22 cellular contexts compared by ENCODE assay signal in the genomic region with DNA sequence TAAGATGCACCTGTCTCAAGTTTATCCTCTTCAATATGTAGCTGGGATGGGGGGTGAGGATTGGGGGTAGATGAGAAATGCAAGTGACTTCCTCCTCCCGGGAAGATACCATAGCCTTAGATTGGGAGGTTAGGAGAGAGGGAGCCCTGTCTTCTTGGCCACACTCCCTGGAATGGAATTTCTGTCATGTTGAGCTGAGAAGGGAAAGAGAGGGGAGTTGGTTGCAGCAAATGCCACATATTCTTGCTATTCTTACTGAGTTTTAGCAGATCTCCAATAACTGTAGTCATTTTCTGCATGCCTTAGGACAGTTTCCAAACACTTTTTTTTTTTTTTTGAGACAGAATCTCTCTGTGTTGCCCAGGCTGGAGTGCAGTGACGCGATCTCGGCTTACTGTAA.
"Had no signal": no experiment of that assay in that cellular context is flagged by ENCODE, and none has a peak within 500 bp of the region (broad histone marks: within the 10 kb centered on the region; RNA-seq: fewer than 3 reads in every experiment).

No MANE protein-coding gene starts in this region.

- H3K4me1 ChIP-seq: foreskin keratinocyte, psoas muscle, right lobe of liver, stomach, transverse colon had no signal

- FAIRE-seq: colon, urothelium cell line had no signal

- H3K9me3 Mint-ChIP-seq: effector memory CD8-positive, alpha-beta T cell; natural killer cell had no signal

- H3K27ac Mint-ChIP-seq: dendritic cell treated with granulocyte-macrophage colony-stimulating factor and Interleukin-4, amounts not matched to agents 40 ng/mL and 50 ng/mL, for 4 days; effector memory CD8-positive, alpha-beta T cell; natural killer cell had no signal

- DNase-seq: cerebellar nuclear complex; effector memory CD8-positive, alpha-beta T cell; foreskin keratinocyte; left colon; mammary epithelial cell; mucosa of descending colon; natural killer cell; nucleus accumbens; ovary; psoas muscle; retina; right lobe of liver; stimulated activated CD4-positive, alpha-beta T cell treated with anti-CD3 and anti-CD28 coated beads, Interleukin-2, amount 100 ng/mL, for 24 hours; stimulated activated naive CD4-positive, alpha-beta T cell; stomach; substantia nigra; transverse colon had no signal

- H3K36me3 ChIP-seq: ovary, right lobe of liver, thoracic aorta, transverse colon had no signal

- H3K9me3 ChIP-seq: mucosa of descending colon, ovary, psoas muscle, right lobe of liver, stomach, thoracic aorta, transverse colon had no signal

- H3K4me1 Mint-ChIP-seq: natural killer cell, neural crest cell had no signal

- H3K4me3 ChIP-seq: mucosa of descending colon, ovary, psoas muscle, right lobe of liver, stomach, thoracic aorta, transverse colon had no signal

- H3K4me3 Mint-ChIP-seq: dendritic cell treated with granulocyte-macrophage colony-stimulating factor and Interleukin-4, amounts not matched to agents 40 ng/mL and 50 ng/mL, for 4 days; effector memory CD8-positive, alpha-beta T cell; natural killer cell; neural crest cell had no signal

- H3K27ac ChIP-seq: foreskin keratinocyte, ovary, psoas muscle, right lobe of liver, stomach, thoracic aorta, transverse colon had no signal

- ATAC-seq: effector memory CD8-positive, alpha-beta T cell; foreskin keratinocyte; left colon; mucosa of descending colon; natural killer cell; psoas muscle; right lobe of liver had no signal

- H3K36me3 Mint-ChIP-seq: natural killer cell had no signal

- H3K27me3 Mint-ChIP-seq: dendritic cell treated with granulocyte-macrophage colony-stimulating factor and Interleukin-4, amounts not matched to agents 40 ng/mL and 50 ng/mL, for 4 days; effector memory CD8-positive, alpha-beta T cell had no signal

- H3K27me3 ChIP-seq: foreskin keratinocyte, ovary, right lobe of liver, stomach, transverse colon had no signal
